In the genomic region with DNA sequence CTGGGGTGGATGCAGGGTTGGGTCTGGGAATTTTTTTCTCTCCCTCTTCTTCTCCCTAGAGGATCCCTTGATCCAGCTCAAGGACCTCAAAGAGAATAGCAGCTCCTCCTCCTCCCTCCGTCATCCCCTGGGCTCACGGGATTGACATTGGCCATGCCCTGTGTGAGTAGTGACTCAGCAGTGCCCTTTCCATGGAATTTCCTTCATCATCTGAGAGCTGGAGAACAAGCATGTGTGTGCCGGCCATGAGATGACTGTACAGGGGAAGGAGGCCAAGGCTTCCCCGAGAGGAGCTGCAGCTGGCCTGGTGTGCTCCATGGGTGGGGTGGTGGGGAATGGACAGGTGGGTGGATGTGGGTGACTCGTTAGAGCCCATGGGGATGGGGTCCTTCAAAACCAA, we compare ENCODE assay signal across 13 cellular contexts. TPM values are rescaled to one million over a fixed set of nuclear protein-coding genes. Genes with fewer than 3 reads are reported as not detected.
DNase-seq lines count a peak whose midpoint lies in the region; ATAC-seq, FAIRE-seq and TF ChIP-seq lines count a peak whose summit lies in the region.
"Had no signal": no experiment of that assay in that cellular context is flagged by ENCODE, and none has a peak within 500 bp of the region (broad histone marks: within the 10 kb centered on the region; RNA-seq: fewer than 3 reads in every experiment).

No MANE protein-coding gene starts in this region.

- H3K4me2 ChIP-seq in HepG2 (ENCODE audit: low read depth, low read length) (no peak overlapping the region), astrocyte (ENCODE audit: low read length) (no peak overlapping the region)

- TF ChIP-seq POLR2A in HepG2 (IDR thresholded peaks at IDR 0.05; ENCODE audit: insufficient read depth in 1 of 2, low read depth in 2 of 2, low read length in 2 of 2) = no peak
- TF ChIP-seq POLR2A in right lobe of liver (IDR thresholded peaks at IDR 0.05) = no peak

- H3K79me2 ChIP-seq in HepG2 (ENCODE audit: insufficient read depth, low read length) (no peaks in the 10 kb centered on the region), astrocyte (ENCODE audit: insufficient read depth, low read length) (no peaks in the 10 kb centered on the region)

- TF ChIP-seq RAD21 in HepG2 (CRISPR knock-in tag; IDR thresholded peaks at IDR 0.05) = no peak

- no peak for FAIRE-seq in HepG2 (lab: Jason Lieb, UNC)
- FAIRE-seq in astrocyte (lab: Jason Lieb, UNC) = no peak

- H3K27me3 ChIP-seq in HepG2 (ENCODE audit: control insufficient read depth in 1 of 2, insufficient read depth in 2 of 2, low read length in 2 of 2) (peaks cover 0 to 14% of the 10 kb centered on the region in 2 experiments; a peak in 2 of 5 replicates), right lobe of liver (no peaks in the 10 kb centered on the region), astrocyte (ENCODE audit: insufficient read depth, low read length) (peaks cover 5% of the 10 kb centered on the region), aorta (ENCODE audit: control insufficient read depth in 1 of 2, insufficient read depth in 2 of 2, low read length in 1 of 2) (no peaks in the 10 kb centered on the region)
- H3K27me3 ChIP-seq: ovary had no signal

- in situ Hi-C loops in HepG2 (cut with HindIII; ENCODE audit: extremely low pct_ligation_motif_present, low pct_unique_long_range_greater_than_20kb) = no loop called here

- no peak; the same call in 2 of the 3 replicates for ATAC-seq in HepG2
- ATAC-seq in right lobe of liver = no peak
- ATAC-seq in aorta (ENCODE audit: low FRiP score) = peak; percentile 58
- no peak for ATAC-seq in GM21526 (IDR thresholded peaks at IDR 0.05; ENCODE audit: low FRiP score, unreplicated experiment)
- ATAC-seq in GM21423 (IDR thresholded peaks at IDR 0.05; ENCODE audit: unreplicated experiment) = no peak

- H3K9me3 Mint-ChIP-seq in astrocyte (ENCODE audit: unreplicated experiment) = no peaks in the 10 kb centered on the region

- no peaks in the 10 kb centered on the region for H4K20me1 ChIP-seq in HepG2 (ENCODE audit: insufficient read depth, low read length)
- H4K20me1 ChIP-seq in astrocyte (ENCODE audit: insufficient read depth, low read length) = no peaks in the 10 kb centered on the region

- DNase-seq in HepG2 (ENCODE audit: low spot score) (peak; percentile 19), right lobe of liver (no peak), astrocyte (ENCODE audit: low read depth) (peak; percentile 71), foreskin melanocyte (peak; percentile 90), aorta (peak in 1 of 2 donors; percentile 66), SHP77 treated with DMSO at 0.1 percent for 48 hours (lab: John Stamatoyannopoulos, UW) (no peak)
- DNase-seq: activated naive CD4-positive, alpha-beta T cell treated with anti-CD3 and anti-CD28 coated beads, Interleukin-2, amount 50 U/mL, for 16 hours; DND-41; MM.1S; ovary; T-helper 9 cell had no signal

- H3K4me3 ChIP-seq in HepG2 (replicated peaks in 1 of 3; ENCODE audit: insufficient read depth in 1 of 3, low read depth in 2 of 3, low read length in 3 of 3) (no peak overlapping the region), right lobe of liver (no peak overlapping the region), astrocyte (ENCODE audit: insufficient read depth, low read depth, low read length) (no peak overlapping the region), aorta (ENCODE audit: low read length in 2 of 2) (no peak overlapping the region)
- H3K4me3 ChIP-seq: ovary had no signal

- intact Hi-C loops in HepG2 (cut with micrococcal nuclease; ENCODE audit: unreplicated experiment) = no loop called here
- intact Hi-C loops in right lobe of liver (cut with DNase I) = no loop called here
- intact Hi-C loops in aorta (cut with DNase I) = no loop called here

- H2AFZ ChIP-seq in HepG2 (ENCODE audit: low read length) = no peak overlapping the region
- no peak overlapping the region for H2AFZ ChIP-seq in astrocyte (ENCODE audit: low read depth, low read length)

- CTCF ChIA-PET in HepG2 (lab: Yijun Ruan, JAX; ENCODE audit: low intra/inter-chr PET ratio, low total read pairs) = no interaction called here

- H3K4me3 Mint-ChIP-seq in astrocyte (ENCODE audit: unreplicated experiment) = no peak overlapping the region

- H3K9me3 ChIP-seq in HepG2 (ENCODE audit: low read length) (no peaks in the 10 kb centered on the region), right lobe of liver (no peaks in the 10 kb centered on the region), astrocyte (ENCODE audit: insufficient read depth, low read depth, low read length) (no peaks in the 10 kb centered on the region), aorta (ENCODE audit: control insufficient read depth, low read length) (no peaks in the 10 kb centered on the region)
- H3K9me3 ChIP-seq: ovary had no signal

- peaks cover 56% of the 10 kb centered on the region for H3K27me3 Mint-ChIP-seq in astrocyte (ENCODE audit: low read depth, unreplicated experiment)

- WGBS in HepG2 (ENCODE audit: low lambda C conversion rate) = 3% methylated on average over 5 of the region's 5 CpGs
- 40% methylated on average over 1 of the region's 5 CpGs for WGBS in right lobe of liver (ENCODE audit: insufficient coverage, low coverage, low lambda C conversion rate, missing lambda C conversion rate)
- WGBS in aorta, 2 donors = 14 to 20% methylated on average over 5 of the region's 5 CpGs

- H3K9ac ChIP-seq in HepG2 (ENCODE audit: insufficient read depth, low read depth, low read length) (no peak overlapping the region), astrocyte (ENCODE audit: low read length) (no peak overlapping the region)

- H3K36me3 Mint-ChIP-seq in astrocyte (ENCODE audit: low read depth, unreplicated experiment) = no peaks in the 10 kb centered on the region

- no peak overlapping the region for H3K27ac Mint-ChIP-seq in astrocyte (ENCODE audit: unreplicated experiment)

- H3K4me1 Mint-ChIP-seq in astrocyte (ENCODE audit: low read depth, unreplicated experiment) = peaks cover 7% of the 10 kb centered on the region

- H3K4me1 ChIP-seq in HepG2 (ENCODE audit: insufficient read depth, low read length) (no peaks in the 10 kb centered on the region), right lobe of liver (no peaks in the 10 kb centered on the region), astrocyte (ENCODE audit: insufficient read depth, low read length) (no peaks in the 10 kb centered on the region), aorta (ENCODE audit: control insufficient read depth in 1 of 2, insufficient read depth in 2 of 2, low read length in 2 of 2) (no peaks in the 10 kb centered on the region)

- POLR2A ChIA-PET in HepG2 (lab: Yijun Ruan, JAX) = interaction anchor here (2.2 kb wide), 1 partner anchor 10 kb away, joined by 6 read pairs; no protein-coding TSS in a partner anchor

- H3K27ac ChIP-seq in HepG2 (ENCODE audit: extremely low read length, insufficient read depth, low read length) (no peak overlapping the region), right lobe of liver (no peak overlapping the region), astrocyte (ENCODE audit: low read depth, low read length) (no peak overlapping the region), aorta (ENCODE audit: low read depth in 1 of 2, low read length in 2 of 2) (no peak overlapping the region)
- H3K27ac ChIP-seq: ovary had no signal

- TF ChIP-seq EP300 in HepG2 (IDR thresholded peaks at IDR 0.05; ENCODE audit: low read depth in 2 of 2, low read length in 2 of 2) (no peak), HepG2 (CRISPR knock-in tag; IDR thresholded peaks at IDR 0.05; ENCODE audit: borderline replicate concordance) (no peak)

- TF ChIP-seq CTCF in HepG2 (CRISPR knock-in tag; IDR thresholded peaks at IDR 0.05) (no peak), right lobe of liver (IDR thresholded peaks at IDR 0.05) (no peak), astrocyte (IDR thresholded peaks at IDR 0.05; ENCODE audit: insufficient read depth, low read depth, low read length) (no peak)

- BruUV-seq in HepG2 (replicated peaks; lab: Mats Ljungman, UMichigan) = no TSS peak

- no peaks in the 10 kb centered on the region for H3K36me3 ChIP-seq in HepG2 (replicated peaks in 1 of 2; ENCODE audit: control insufficient read depth in 1 of 2, insufficient read depth in 2 of 2, low read length in 2 of 2)
- H3K36me3 ChIP-seq in right lobe of liver = no peaks in the 10 kb centered on the region
- no peaks in the 10 kb centered on the region for H3K36me3 ChIP-seq in astrocyte (ENCODE audit: insufficient read depth, low read length)
- no peaks in the 10 kb centered on the region for H3K36me3 ChIP-seq in aorta (ENCODE audit: control insufficient read depth in 1 of 2, insufficient read depth in 2 of 2, low read length in 1 of 2)
- H3K36me3 ChIP-seq: ovary had no signal

RNA-seq across cellular contexts. Expression of a gene that starts 8.9 kb away (rescaled TPM):
- total RNA-seq in HepG2 (2016; rRNA removed; fragmentation: Illumina TruSeq; extraction: Trizol) (2.2 and 2.7 TPM in 2 replicates), right lobe of liver (1 to 10 TPM; 1.3 to 4.6 (median 1.6) TPM), astrocyte (3.9 and 5.1 TPM in 2 replicates), aorta (10 to 100 TPM in 1 of 2 donors, 1 to 10 TPM in 1; 8.0 to 10.7 TPM)
- total RNA-seq in HepG2 (2016; cell fraction: cytosol; rRNA removed; fragmentation: Illumina TruSeq; extraction: Trizol; ENCODE audit: low read depth) = 1.3 and 1.5 TPM in 2 replicates
- 2.3 and 2.6 TPM in 2 replicates for total RNA-seq in HepG2 (2016; cell fraction: insoluble cytoplasmic fraction; rRNA removed; fragmentation: Illumina TruSeq; extraction: Trizol)
- total RNA-seq in HepG2 (2016; cell fraction: membrane; rRNA removed; fragmentation: Illumina TruSeq; extraction: Trizol) = 3.8 TPM in 2 replicates
- total RNA-seq in HepG2 (2016; cell fraction: nucleus; rRNA removed; fragmentation: Illumina TruSeq; extraction: Trizol) = 1.4 and 1.6 TPM in 2 replicates
- polyA plus RNA-seq in HepG2 (2011; rRNA removed) (0.24 and 0.50 TPM in 2 replicates), aorta (1 to 10 TPM; 1.2 to 2.0 TPM)
- 0.60 and 0.71 TPM in 2 replicates for polyA plus RNA-seq in HepG2 (2011; cell fraction: cytosol; rRNA removed)
- 0.48 and 0.57 TPM in 2 replicates for polyA plus RNA-seq in HepG2 (2011; cell fraction: nucleus; rRNA removed)
- 0.43 and 0.65 TPM in 2 replicates for polyA plus RNA-seq in HepG2 (2012)
- polyA plus RNA-seq in HepG2 (2016; cell fraction: cytosol; fragmentation: Illumina TruSeq; extraction: Trizol; ENCODE audit: low read depth) = 1.2 and 1.5 TPM in 2 replicates
- polyA plus RNA-seq in HepG2 (2016; cell fraction: insoluble cytoplasmic fraction; fragmentation: Illumina TruSeq; extraction: Trizol; ENCODE audit: low read depth) = 2.5 and 3.8 TPM in 2 replicates
- polyA plus RNA-seq in HepG2 (2016; cell fraction: membrane; fragmentation: Illumina TruSeq; extraction: Trizol; ENCODE audit: low read depth) = 2.6 and 3.4 TPM in 2 replicates
- polyA plus RNA-seq in HepG2 (2016; cell fraction: nucleus; fragmentation: Illumina TruSeq; extraction: Trizol; ENCODE audit: insufficient read depth, low read depth) = 2.0 and 2.1 TPM in 2 replicates
- 1.2 TPM in 1 of 2 replicates, not detected in the other for polyA minus RNA-seq in HepG2 (2011; rRNA and poly(A)+ RNA removed; ENCODE audit: low replicate concordance)
- 0.69 and 0.70 TPM in 2 replicates for polyA minus RNA-seq in HepG2 (2011; cell fraction: cytosol; rRNA and poly(A)+ RNA removed)
- 0.12 and 0.13 TPM in 2 replicates for polyA minus RNA-seq in HepG2 (2011; cell fraction: nucleus; rRNA and poly(A)+ RNA removed)

Comparison
In these comparisons a context has a peak if more than half of its experiments do, and no peak if none do; other contexts are left out.
1. DNase-seq: peak in HepG2 (single experiment), astrocyte (single experiment) and foreskin melanocyte (single experiment); none in right lobe of liver (0 of 3) and SHP77 treated with DMSO at 0.1 percent for 48 hours (single experiment).